Comparison of ENCODE assay signal across 1 cellular context in genomic region chr14:91839754-91840153, GRCh38.
TF ChIP-seq lines count a peak whose summit lies in the region.

No MANE protein-coding gene starts in this region.

TF ChIP-seq in K562, 482 proteins besides CTCF, POLR2A, EP300 and RAD21:
- 0 out of 2 replicates have a peak, but pooled peaks have one; percentile 13 for TF ChIP-seq RAD51 (IDR thresholded peaks at IDR 0.05; ENCODE audit: borderline replicate concordance, low read depth)
- TF ChIP-seq USF2 (CRISPR knock-in tag; IDR thresholded peaks at IDR 0.05): peak; percentile 57
- TF ChIP-seq ETS2 (tag; IDR thresholded peaks at IDR 0.05; ENCODE audit: borderline replicate concordance, poor library complexity, severe bottlenecking): no peak
- TF ChIP-seq HOMEZ (CRISPR knock-in tag; IDR thresholded peaks at IDR 0.05): no peak
- TF ChIP-seq SIX5 (IDR thresholded peaks at IDR 0.05; ENCODE audit: borderline replicate concordance in 1 of 2, insufficient read depth in 1 of 2, low read depth in 1 of 2, low read length in 2 of 2): no peak
- no peak for TF ChIP-seq ZNF75A (CRISPR knock-in tag; IDR thresholded peaks at IDR 0.05)
- TF ChIP-seq SREBF2 (CRISPR knock-in tag; IDR thresholded peaks at IDR 0.05): no peak
- TF ChIP-seq SIRT6 (IDR thresholded peaks at IDR 0.05; ENCODE audit: low read depth, low read length): no peak
- peak; percentile 76 for TF ChIP-seq USF1 (CRISPR knock-in tag; IDR thresholded peaks at IDR 0.05)
